In genomic region chr13:109862627-109863026, GRCh38 we compare ENCODE assay signal across 20 cellular contexts.
DNase-seq lines count a peak whose midpoint lies in the region; FAIRE-seq and TF ChIP-seq lines count a peak whose summit lies in the region.
"Had no signal": no experiment of that assay in that cellular context is flagged by ENCODE, and none has a peak within 500 bp of the region (broad histone marks: within the 10 kb centered on the region; RNA-seq: fewer than 3 reads in every experiment).

No MANE protein-coding gene starts in this region.

- no peaks in the 10 kb centered on the region for H3K36me3 Mint-ChIP-seq in astrocyte (ENCODE audit: low read depth, unreplicated experiment)
- no peaks in the 10 kb centered on the region for H3K36me3 Mint-ChIP-seq in activated naive CD8-positive, alpha-beta T cell treated with anti-CD3 and anti-CD28 coated beads for 36 hours

- no peaks in the 10 kb centered on the region for H3K36me3 ChIP-seq in astrocyte (ENCODE audit: insufficient read depth, low read length)
- H3K36me3 ChIP-seq in keratinocyte (ENCODE audit: control insufficient read depth in 2 of 2, extremely low read depth in 1 of 2, insufficient read depth in 2 of 2, low read length in 2 of 2), result no peaks in the 10 kb centered on the region
- H3K36me3 ChIP-seq: gastroesophageal sphincter, Peyer's patch had no signal

- TF ChIP-seq CTCF in astrocyte (IDR thresholded peaks at IDR 0.05; ENCODE audit: insufficient read depth, low read depth, low read length), result no peak
- no peak for TF ChIP-seq CTCF in keratinocyte (optimal IDR thresholded peaks at IDR 0.05 in 1 of 3, IDR thresholded peaks at IDR 0.05 in 1 of 3, conservative IDR thresholded peaks at IDR 0.05 in 1 of 3; ENCODE audit: extremely low read depth in 1 of 3, insufficient read depth in 2 of 3, low read length in 3 of 3)

- H3K4me3 Mint-ChIP-seq in astrocyte (ENCODE audit: unreplicated experiment), result no peak overlapping the region
- no peak overlapping the region for H3K4me3 Mint-ChIP-seq in activated naive CD8-positive, alpha-beta T cell treated with anti-CD3 and anti-CD28 coated beads for 36 hours
- H3K4me3 Mint-ChIP-seq: activated T-cell treated with anti-CD3 and anti-CD28 coated beads, Interleukin-2, amount 50 U/mL, for 4 hours had no signal

- no peak overlapping the region for H2AFZ ChIP-seq in astrocyte (ENCODE audit: low read depth, low read length)
- no peak overlapping the region for H2AFZ ChIP-seq in keratinocyte (ENCODE audit: control insufficient read depth, low read length)

- no peaks in the 10 kb centered on the region for H3K9me3 ChIP-seq in astrocyte (ENCODE audit: insufficient read depth, low read depth, low read length)
- no peaks in the 10 kb centered on the region for H3K9me3 ChIP-seq in keratinocyte (ENCODE audit: control insufficient read depth, low read depth, low read length)
- H3K9me3 ChIP-seq: gastroesophageal sphincter, Peyer's patch, psoas muscle had no signal

- H3K27me3 ChIP-seq in astrocyte (ENCODE audit: insufficient read depth, low read length), result no peaks in the 10 kb centered on the region
- no peaks in the 10 kb centered on the region for H3K27me3 ChIP-seq in keratinocyte (ENCODE audit: control insufficient read depth, extremely low read depth, insufficient read depth, low read length)
- H3K27me3 ChIP-seq: gastroesophageal sphincter, Peyer's patch had no signal

- dilution Hi-C loops in keratinocyte (cut with MboI; ENCODE audit: extremely low pct_ligation_motif_present, low sequenced_read_pairs), result no loop called here

- H3K4me1 ChIP-seq in astrocyte (ENCODE audit: insufficient read depth, low read length) (no peaks in the 10 kb centered on the region), keratinocyte (ENCODE audit: control insufficient read depth, extremely low read depth, insufficient read depth, low read length) (peaks cover 13% of the 10 kb centered on the region)
- H3K4me1 ChIP-seq: gastroesophageal sphincter, Peyer's patch had no signal

- H3K4me2 ChIP-seq in astrocyte (ENCODE audit: low read length) (peak overlapping the region; percentile 1), keratinocyte (ENCODE audit: control insufficient read depth, extremely low read depth, insufficient read depth, low read depth, low read length) (peak overlapping the region; percentile 55)

- H3K27me3 Mint-ChIP-seq in astrocyte (ENCODE audit: low read depth, unreplicated experiment), result peaks cover 2% of the 10 kb centered on the region
- peaks cover 57% of the 10 kb centered on the region for H3K27me3 Mint-ChIP-seq in activated naive CD8-positive, alpha-beta T cell treated with anti-CD3 and anti-CD28 coated beads for 36 hours

- FAIRE-seq in astrocyte (lab: Jason Lieb, UNC) (no peak), keratinocyte (lab: Jason Lieb, UNC) (peak; percentile 85)
- FAIRE-seq: HTR-8/SVneo had no signal

- no peak overlapping the region for H3K27ac Mint-ChIP-seq in astrocyte (ENCODE audit: unreplicated experiment)
- no peak overlapping the region for H3K27ac Mint-ChIP-seq in activated naive CD8-positive, alpha-beta T cell treated with anti-CD3 and anti-CD28 coated beads for 36 hours

- DNase-seq in DMS53 (lab: John Stamatoyannopoulos, UW) (peak; percentile 73), LHCN-M2 (ENCODE audit: low read depth) (peak; percentile 87), astrocyte (ENCODE audit: low read depth) (peak; percentile 63), keratinocyte (ENCODE audit: low read depth, low spot score) (no peak), NCI-H524 treated with DMSO at 0.1 percent for 48 hours (lab: John Stamatoyannopoulos, UW) (no peak), NCI-H2107 treated with DMSO at 0.1 percent for 48 hours (lab: John Stamatoyannopoulos, UW; ENCODE audit: unreplicated experiment) (no peak), posterior cingulate gyrus (no peak)
- DNase-seq in activated naive CD8-positive, alpha-beta T cell treated with anti-CD3 and anti-CD28 coated beads for 36 hours, result no peak
- DNase-seq: activated CD4-positive, alpha-beta T cell treated with anti-CD3 and anti-CD28 coated beads, Interleukin-2, amount 50 U/mL, for 1 hour; activated T-cell treated with anti-CD3 and anti-CD28 coated beads, Interleukin-2, amount 50 U/mL, for 4 hours; AML-193; amygdala; DMS 273 treated with DMSO at 0.1 percent for 48 hours; NCI-H1092; NCI-H510A; Peyer's patch; psoas muscle; T-helper 2 cell had no signal

- H4K20me1 ChIP-seq in astrocyte (ENCODE audit: insufficient read depth, low read length) (no peaks in the 10 kb centered on the region), keratinocyte (ENCODE audit: control insufficient read depth, extremely low read depth, insufficient read depth, low read length) (no peaks in the 10 kb centered on the region)

- peaks cover 2% of the 10 kb centered on the region for H3K9me1 ChIP-seq in keratinocyte (ENCODE audit: control insufficient read depth, extremely low read depth, insufficient read depth, low read length)

- H3K4me1 Mint-ChIP-seq in astrocyte (ENCODE audit: low read depth, unreplicated experiment), result peaks cover 18% of the 10 kb centered on the region
- no peaks in the 10 kb centered on the region for H3K4me1 Mint-ChIP-seq in activated naive CD8-positive, alpha-beta T cell treated with anti-CD3 and anti-CD28 coated beads for 36 hours

- no peak overlapping the region for H3K4me3 ChIP-seq in astrocyte (ENCODE audit: insufficient read depth, low read depth, low read length)
- no peak overlapping the region for H3K4me3 ChIP-seq in keratinocyte (ENCODE audit: control insufficient read depth in 2 of 3, extremely low read depth in 1 of 3, insufficient read depth in 2 of 3, low read depth in 1 of 3, low read length in 3 of 3)
- H3K4me3 ChIP-seq: gastroesophageal sphincter, Peyer's patch, psoas muscle had no signal

- H3K79me2 ChIP-seq in astrocyte (ENCODE audit: insufficient read depth, low read length), result no peaks in the 10 kb centered on the region
- H3K79me2 ChIP-seq in keratinocyte (ENCODE audit: control insufficient read depth, insufficient read depth, low read length), result no peaks in the 10 kb centered on the region

- no peaks in the 10 kb centered on the region for H3K9me3 Mint-ChIP-seq in astrocyte (ENCODE audit: unreplicated experiment)
- H3K9me3 Mint-ChIP-seq in activated naive CD8-positive, alpha-beta T cell treated with anti-CD3 and anti-CD28 coated beads for 36 hours, result no peaks in the 10 kb centered on the region
- H3K9me3 Mint-ChIP-seq: activated T-cell treated with anti-CD3 and anti-CD28 coated beads, Interleukin-2, amount 50 U/mL, for 4 hours had no signal

- H3K27ac ChIP-seq in astrocyte (ENCODE audit: low read depth, low read length) (no peak overlapping the region), keratinocyte (ENCODE audit: control insufficient read depth, insufficient read depth, low read length) (peak overlapping the region; percentile 42)
- H3K27ac ChIP-seq: gastroesophageal sphincter, Peyer's patch, psoas muscle had no signal

- intact Hi-C loops in posterior cingulate gyrus (cut with DNase I), result no loop called here

- H3K9ac ChIP-seq in astrocyte (ENCODE audit: low read length), result no peak overlapping the region
- H3K9ac ChIP-seq in keratinocyte (ENCODE audit: control insufficient read depth, extremely low read depth, insufficient read depth, low read length), result no peak overlapping the region

Comparison
In these comparisons a context has a peak if more than half of its experiments do, and no peak if none do; other contexts are left out.
1. DNase-seq: peak in DMS53 (single experiment), LHCN-M2 (single experiment) and astrocyte (single experiment); none in keratinocyte (single experiment), NCI-H524 treated with DMSO at 0.1 percent for 48 hours (single experiment), activated naive CD8-positive, alpha-beta T cell treated with anti-CD3 and anti-CD28 coated beads for 36 hours (single experiment), NCI-H2107 treated with DMSO at 0.1 percent for 48 hours (single experiment) and posterior cingulate gyrus (0 of 10).